ENCODE assay signal across 1 cellular context in the genomic region with DNA sequence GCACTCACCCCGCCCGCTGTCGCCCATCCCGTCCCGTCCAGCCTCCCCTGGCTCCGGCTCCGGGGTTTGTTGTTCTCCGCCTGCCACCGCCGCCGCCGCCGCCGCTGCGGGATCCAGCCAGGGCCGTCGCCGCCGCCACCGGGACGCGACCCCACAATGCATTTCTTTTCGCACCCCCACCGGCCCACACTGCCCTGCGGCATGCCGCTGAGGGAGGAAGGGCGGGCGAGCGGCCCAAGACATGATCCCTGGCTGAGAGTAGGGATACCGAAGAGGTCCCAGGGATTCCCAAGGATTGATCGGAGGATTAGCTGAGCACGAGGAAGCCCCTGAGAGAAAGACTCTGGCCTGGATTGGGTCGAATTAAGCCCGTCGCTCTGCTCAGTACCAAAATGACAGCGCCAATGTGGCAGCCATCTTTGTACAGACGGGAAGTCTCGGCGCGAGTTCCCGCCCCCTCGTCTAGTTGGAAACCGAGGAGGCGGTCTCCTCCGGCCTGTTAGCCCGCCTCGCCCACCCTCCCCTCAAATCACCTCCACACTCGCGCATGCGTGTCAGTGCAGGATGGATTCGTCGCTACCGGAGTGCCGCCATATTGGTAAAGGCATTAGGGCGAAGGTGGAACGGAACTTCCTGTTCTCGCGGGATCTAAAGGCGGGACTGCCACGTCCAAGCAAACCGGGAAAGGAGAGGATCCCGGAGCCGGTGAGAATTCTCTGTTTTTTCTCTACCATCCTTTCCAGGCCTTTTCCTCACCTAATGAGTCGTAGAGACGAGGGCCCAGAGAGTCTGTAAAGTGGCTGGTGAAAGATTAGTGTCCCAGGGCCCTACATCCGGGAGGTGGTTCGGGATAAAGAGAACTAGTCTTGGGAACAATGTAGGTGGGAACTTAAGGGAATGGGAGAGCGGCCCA.
TF ChIP-seq lines count a peak whose summit lies in the region.

Gene RXRB (minus strand): TSS at position 432 of the 913 bp plus-strand sequence. CDS start 189 bp downstream, at position 243.
Gene SLC39A7 (plus strand): TSS at position 634 of the 913 bp plus-strand sequence. CDS start 379 bp downstream, outside the sequence.

TF ChIP-seq in H1, 55 proteins besides CTCF, POLR2A, EP300 and RAD21 (continued from another document):
- TF ChIP-seq, protein P1, sequence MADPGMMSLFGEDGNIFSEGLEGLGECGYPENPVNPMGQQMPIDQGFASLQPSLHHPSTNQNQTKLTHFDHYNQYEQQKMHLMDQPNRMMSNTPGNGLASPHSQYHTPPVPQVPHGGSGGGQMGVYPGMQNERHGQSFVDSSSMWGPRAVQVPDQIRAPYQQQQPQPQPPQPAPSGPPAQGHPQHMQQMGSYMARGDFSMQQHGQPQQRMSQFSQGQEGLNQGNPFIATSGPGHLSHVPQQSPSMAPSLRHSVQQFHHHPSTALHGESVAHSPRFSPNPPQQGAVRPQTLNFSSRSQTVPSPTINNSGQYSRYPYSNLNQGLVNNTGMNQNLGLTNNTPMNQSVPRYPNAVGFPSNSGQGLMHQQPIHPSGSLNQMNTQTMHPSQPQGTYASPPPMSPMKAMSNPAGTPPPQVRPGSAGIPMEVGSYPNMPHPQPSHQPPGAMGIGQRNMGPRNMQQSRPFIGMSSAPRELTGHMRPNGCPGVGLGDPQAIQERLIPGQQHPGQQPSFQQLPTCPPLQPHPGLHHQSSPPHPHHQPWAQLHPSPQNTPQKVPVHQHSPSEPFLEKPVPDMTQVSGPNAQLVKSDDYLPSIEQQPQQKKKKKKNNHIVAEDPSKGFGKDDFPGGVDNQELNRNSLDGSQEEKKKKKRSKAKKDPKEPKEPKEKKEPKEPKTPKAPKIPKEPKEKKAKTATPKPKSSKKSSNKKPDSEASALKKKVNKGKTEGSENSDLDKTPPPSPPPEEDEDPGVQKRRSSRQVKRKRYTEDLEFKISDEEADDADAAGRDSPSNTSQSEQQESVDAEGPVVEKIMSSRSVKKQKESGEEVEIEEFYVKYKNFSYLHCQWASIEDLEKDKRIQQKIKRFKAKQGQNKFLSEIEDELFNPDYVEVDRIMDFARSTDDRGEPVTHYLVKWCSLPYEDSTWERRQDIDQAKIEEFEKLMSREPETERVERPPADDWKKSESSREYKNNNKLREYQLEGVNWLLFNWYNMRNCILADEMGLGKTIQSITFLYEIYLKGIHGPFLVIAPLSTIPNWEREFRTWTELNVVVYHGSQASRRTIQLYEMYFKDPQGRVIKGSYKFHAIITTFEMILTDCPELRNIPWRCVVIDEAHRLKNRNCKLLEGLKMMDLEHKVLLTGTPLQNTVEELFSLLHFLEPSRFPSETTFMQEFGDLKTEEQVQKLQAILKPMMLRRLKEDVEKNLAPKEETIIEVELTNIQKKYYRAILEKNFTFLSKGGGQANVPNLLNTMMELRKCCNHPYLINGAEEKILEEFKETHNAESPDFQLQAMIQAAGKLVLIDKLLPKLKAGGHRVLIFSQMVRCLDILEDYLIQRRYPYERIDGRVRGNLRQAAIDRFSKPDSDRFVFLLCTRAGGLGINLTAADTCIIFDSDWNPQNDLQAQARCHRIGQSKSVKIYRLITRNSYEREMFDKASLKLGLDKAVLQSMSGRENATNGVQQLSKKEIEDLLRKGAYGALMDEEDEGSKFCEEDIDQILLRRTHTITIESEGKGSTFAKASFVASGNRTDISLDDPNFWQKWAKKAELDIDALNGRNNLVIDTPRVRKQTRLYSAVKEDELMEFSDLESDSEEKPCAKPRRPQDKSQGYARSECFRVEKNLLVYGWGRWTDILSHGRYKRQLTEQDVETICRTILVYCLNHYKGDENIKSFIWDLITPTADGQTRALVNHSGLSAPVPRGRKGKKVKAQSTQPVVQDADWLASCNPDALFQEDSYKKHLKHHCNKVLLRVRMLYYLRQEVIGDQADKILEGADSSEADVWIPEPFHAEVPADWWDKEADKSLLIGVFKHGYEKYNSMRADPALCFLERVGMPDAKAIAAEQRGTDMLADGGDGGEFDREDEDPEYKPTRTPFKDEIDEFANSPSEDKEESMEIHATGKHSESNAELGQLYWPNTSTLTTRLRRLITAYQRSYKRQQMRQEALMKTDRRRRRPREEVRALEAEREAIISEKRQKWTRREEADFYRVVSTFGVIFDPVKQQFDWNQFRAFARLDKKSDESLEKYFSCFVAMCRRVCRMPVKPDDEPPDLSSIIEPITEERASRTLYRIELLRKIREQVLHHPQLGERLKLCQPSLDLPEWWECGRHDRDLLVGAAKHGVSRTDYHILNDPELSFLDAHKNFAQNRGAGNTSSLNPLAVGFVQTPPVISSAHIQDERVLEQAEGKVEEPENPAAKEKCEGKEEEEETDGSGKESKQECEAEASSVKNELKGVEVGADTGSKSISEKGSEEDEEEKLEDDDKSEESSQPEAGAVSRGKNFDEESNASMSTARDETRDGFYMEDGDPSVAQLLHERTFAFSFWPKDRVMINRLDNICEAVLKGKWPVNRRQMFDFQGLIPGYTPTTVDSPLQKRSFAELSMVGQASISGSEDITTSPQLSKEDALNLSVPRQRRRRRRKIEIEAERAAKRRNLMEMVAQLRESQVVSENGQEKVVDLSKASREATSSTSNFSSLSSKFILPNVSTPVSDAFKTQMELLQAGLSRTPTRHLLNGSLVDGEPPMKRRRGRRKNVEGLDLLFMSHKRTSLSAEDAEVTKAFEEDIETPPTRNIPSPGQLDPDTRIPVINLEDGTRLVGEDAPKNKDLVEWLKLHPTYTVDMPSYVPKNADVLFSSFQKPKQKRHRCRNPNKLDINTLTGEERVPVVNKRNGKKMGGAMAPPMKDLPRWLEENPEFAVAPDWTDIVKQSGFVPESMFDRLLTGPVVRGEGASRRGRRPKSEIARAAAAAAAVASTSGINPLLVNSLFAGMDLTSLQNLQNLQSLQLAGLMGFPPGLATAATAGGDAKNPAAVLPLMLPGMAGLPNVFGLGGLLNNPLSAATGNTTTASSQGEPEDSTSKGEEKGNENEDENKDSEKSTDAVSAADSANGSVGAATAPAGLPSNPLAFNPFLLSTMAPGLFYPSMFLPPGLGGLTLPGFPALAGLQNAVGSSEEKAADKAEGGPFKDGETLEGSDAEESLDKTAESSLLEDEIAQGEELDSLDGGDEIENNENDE (IDR thresholded peaks at IDR 0.05; ENCODE audit: insufficient replicate concordance, low read length), result no peak
- TF ChIP-seq CTBP2 (IDR thresholded peaks at IDR 0.05; ENCODE audit: borderline replicate concordance, insufficient read depth, insufficient read length, low read length) (no peak), BACH1 (IDR thresholded peaks at IDR 0.05; ENCODE audit: low read length) (no peak), MAFK (IDR thresholded peaks at IDR 0.05; ENCODE audit: low read depth, low read length) (no peak), HDAC2 (IDR thresholded peaks at IDR 0.05; ENCODE audit: borderline replicate concordance in 1 of 2, low read depth in 2 of 2, low read length in 2 of 2) (no peak), TEAD4 (IDR thresholded peaks at IDR 0.05; ENCODE audit: low read depth, low read length) (peak; percentile 40), KDM5A (IDR thresholded peaks at IDR 0.05; ENCODE audit: low read length) (peak; percentile 43), SUZ12 (IDR thresholded peaks at IDR 0.05; ENCODE audit: low read length) (no peak)
